ENCODE assay signal across 23 cellular contexts in the genomic region with DNA sequence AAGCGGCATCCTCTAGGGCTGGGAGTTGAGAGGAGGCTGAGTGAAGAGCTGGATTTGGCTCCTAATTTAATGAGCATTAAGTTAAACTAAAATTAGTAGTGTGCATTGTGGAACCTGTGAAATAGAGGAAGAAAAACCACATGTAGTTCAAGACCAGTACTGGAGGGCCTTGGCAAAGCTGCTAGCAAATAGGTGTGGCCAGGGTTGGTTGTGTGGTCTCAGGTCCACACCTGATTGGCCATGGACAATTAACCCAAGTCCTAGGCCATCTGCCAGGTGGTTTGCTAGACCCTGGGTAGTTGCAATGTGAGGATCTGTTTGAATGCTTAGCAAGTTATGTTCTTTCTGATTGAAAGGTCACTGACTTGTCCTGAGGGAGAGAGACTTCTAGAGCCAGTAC.
DNase-seq lines count a peak whose midpoint lies in the region; ATAC-seq and TF ChIP-seq lines count a peak whose summit lies in the region.
"Had no signal": no experiment of that assay in that cellular context is flagged by ENCODE, and none has a peak within 500 bp of the region (broad histone marks: within the 10 kb centered on the region; RNA-seq: fewer than 3 reads in every experiment).

No MANE protein-coding gene starts in this region.

- H3K27me3 ChIP-seq in BLaER1 (no peaks in the 10 kb centered on the region), A673 (replicated peaks; ENCODE audit: insufficient read depth, low read depth, low read length, poor library complexity) (no peaks in the 10 kb centered on the region)

- ATAC-seq in GM19395 (IDR thresholded peaks at IDR 0.05; ENCODE audit: unreplicated experiment) = peak; percentile 41
- ATAC-seq in HG02798 (IDR thresholded peaks at IDR 0.05; ENCODE audit: poor library complexity, unreplicated experiment) = peak; percentile 39
- ATAC-seq: activated CD8-positive, alpha-beta memory T cell treated with anti-CD3 and anti-CD28 coated beads, Interleukin-2, amount 10 ng/mL, durations not matched to agents 7 days and 5 days; effector memory CD8-positive, alpha-beta T cell; psoas muscle had no signal

- H3K27ac ChIP-seq in BLaER1 = no peak overlapping the region
- no peak overlapping the region for H3K27ac ChIP-seq in A673 (ENCODE audit: low read depth, low read length, poor library complexity, severe bottlenecking)
- H3K27ac ChIP-seq: psoas muscle had no signal

- H3K9ac ChIP-seq in BLaER1 = no peak overlapping the region

- peak; percentile 2 to 5 for DNase-seq in Kasumi-1 (lab: John Stamatoyannopoulos, UW)
- no peak for DNase-seq in NCI-H187 (lab: John Stamatoyannopoulos, UW)
- no peak for DNase-seq in retina
- DNase-seq in NCI-H526 (lab: John Stamatoyannopoulos, UW) = no peak
- DNase-seq in A673 (ENCODE audit: low spot score) = no peak
- DNase-seq: activated CD4-positive, alpha-beta T cell treated with anti-CD3 and anti-CD28 coated beads for 1 hour; activated CD8-positive, alpha-beta memory T cell treated with anti-CD3 and anti-CD28 coated beads, Interleukin-2, amount 10 ng/mL, durations not matched to agents 7 days and 5 days; activated effector memory CD4-positive, alpha-beta T cell treated with anti-CD3 and anti-CD28 coated beads, Interleukin-2, amount 50 U/mL, for 16 hours; anterior cingulate cortex; CD4-positive, CD25-positive, alpha-beta regulatory T cell; DMS53; effector memory CD8-positive, alpha-beta T cell; hippocampal formation; kidney glomerular epithelial cell; mesendoderm; NCI-H1092; NCI-H2227 treated with DMSO at 0.1 percent for 48 hours; psoas muscle; stimulated activated naive CD4-positive, alpha-beta T cell treated with Interleukin-2 at 50 U/mL for 16 hours; trophoblast cell had no signal

- no peaks in the 10 kb centered on the region for H4K20me1 ChIP-seq in BLaER1

- H3K36me3 ChIP-seq in BLaER1 (no peaks in the 10 kb centered on the region), A673 (ENCODE audit: insufficient read depth, low read length, poor library complexity, severe bottlenecking) (no peaks in the 10 kb centered on the region)

- no peak for TF ChIP-seq CTCF in A673 (conservative IDR thresholded peaks at IDR 0.05; ENCODE audit: low read depth, low read length)

- H3K9me3 ChIP-seq in BLaER1 (peaks cover 5% of the 10 kb centered on the region; the same call in 1 of the 2 replicates), A673 (ENCODE audit: low read depth, low read length, poor library complexity, severe bottlenecking) (no peaks in the 10 kb centered on the region)
- H3K9me3 ChIP-seq: psoas muscle had no signal

- intact Hi-C loops in A673 (cut with micrococcal nuclease; ENCODE audit: unreplicated experiment) = no loop called here

- CTCF ChIA-PET in A673 (lab: Charles Lee) = no interaction called here

- no TSS peak for BruUV-seq in A673 (replicated peaks; lab: Mats Ljungman, UMichigan)

- peaks cover 29% of the 10 kb centered on the region for H3K4me1 ChIP-seq in BLaER1
- H3K4me1 ChIP-seq in A673 (ENCODE audit: insufficient read depth, low read length, poor library complexity, severe bottlenecking) = peaks cover 32% of the 10 kb centered on the region
- H3K4me1 ChIP-seq: psoas muscle had no signal

- H3K4me3 ChIP-seq in BLaER1 = no peak overlapping the region
- no peak overlapping the region for H3K4me3 ChIP-seq in A673 (ENCODE audit: low read depth, low read length, poor library complexity, severe bottlenecking)
- H3K4me3 ChIP-seq: psoas muscle had no signal

- POLR2A ChIA-PET in A673 (lab: Charles Lee; ENCODE audit: low non-redundant PET) = no interaction called here

- H3K4me2 ChIP-seq in BLaER1 = peak overlapping the region; percentile 60; the same call in 1 of the 2 replicates

Comparison
In these comparisons a context has a peak if more than half of its experiments do, and no peak if none do; other contexts are left out.
1. DNase-seq: peak in Kasumi-1 (2 of 2); none in NCI-H187 (0 of 2), retina (single experiment), NCI-H526 (0 of 2) and A673 (single experiment).